ENCODE assay signal across 8 cellular contexts in the genomic region with DNA sequence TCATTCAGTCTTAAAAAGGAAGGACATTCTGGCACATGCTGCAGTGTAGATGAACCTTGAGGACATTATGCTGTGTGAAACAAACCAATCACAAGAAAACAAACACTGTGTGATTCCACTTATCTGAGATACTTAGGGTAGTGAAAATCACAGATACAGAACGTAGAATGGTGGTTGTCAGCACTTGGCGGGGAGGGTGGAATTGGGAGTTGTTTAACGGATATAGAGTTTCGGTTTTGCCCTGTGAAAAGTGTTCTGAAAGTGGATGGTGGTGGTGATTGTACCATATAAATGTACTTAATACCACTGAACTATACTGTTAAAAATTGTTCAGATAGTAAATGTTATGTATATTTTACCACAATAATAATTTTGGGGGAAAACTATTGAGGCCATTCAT.
"Had no signal": no experiment of that assay in that cellular context is flagged by ENCODE, and none has a peak within 500 bp of the region (broad histone marks: within the 10 kb centered on the region; RNA-seq: fewer than 3 reads in every experiment).

No MANE protein-coding gene starts in this region.

- H3K9me3 Mint-ChIP-seq: HFFc6 had no signal

- DNase-seq: GM23248, GOT3, H7, HFFc6, IMR-90 had no signal

- H3K27ac ChIP-seq: GM23248, HL-60 had no signal

- H2AFZ ChIP-seq: GM23248 had no signal

- H3K4me3 ChIP-seq: GM23248, HAP-1, K562 had no signal

- H3K9ac ChIP-seq: GM23248 had no signal

- H3K9me3 ChIP-seq: HAP-1 had no signal

- H3K27ac Mint-ChIP-seq: HFFc6 had no signal

- H3K4me3 Mint-ChIP-seq: HFFc6 had no signal
